Comparison of ENCODE assay signal across 1 cellular context in the genomic region with DNA sequence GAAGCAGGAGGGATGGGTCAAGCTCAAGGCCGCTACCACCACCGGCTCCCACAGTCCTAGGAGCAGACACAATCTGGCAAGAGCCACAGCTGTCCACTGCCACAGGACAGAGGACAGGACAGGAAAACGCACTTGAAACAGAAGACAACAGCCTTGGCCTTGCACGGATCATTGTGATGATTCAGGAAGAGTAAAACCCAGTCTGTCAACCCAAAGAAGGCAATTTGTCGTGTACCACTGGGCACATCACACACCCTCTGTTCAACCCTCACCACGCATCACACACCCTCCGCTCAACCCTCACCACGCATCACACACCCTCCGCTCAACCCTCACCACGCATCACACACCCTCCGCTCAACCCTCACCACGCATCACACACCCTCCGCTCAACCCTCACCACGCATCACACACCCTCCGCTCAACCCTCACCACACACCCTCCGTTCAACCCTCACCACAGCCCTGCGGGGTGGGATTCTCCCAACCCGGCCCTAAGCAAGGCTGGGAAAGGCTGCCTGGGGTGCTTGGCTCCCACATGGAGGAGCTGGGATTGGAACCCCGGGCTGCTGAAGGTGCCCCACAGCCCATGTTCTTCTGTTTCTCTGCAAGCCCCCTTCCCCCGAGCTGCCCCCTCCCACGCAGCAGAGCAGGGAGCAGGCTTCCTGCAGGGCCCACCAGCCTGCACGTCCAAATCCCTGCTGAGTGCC.
TF ChIP-seq lines count a peak whose summit lies in the region.

No MANE protein-coding gene starts in this region.

TF ChIP-seq in HepG2, 621 proteins besides CTCF, POLR2A, EP300 and RAD21:
- TF ChIP-seq CHCHD3 (CRISPR knock-in tag; IDR thresholded peaks at IDR 0.05) (no peak), AGO2 (optimal IDR thresholded peaks at IDR 0.05; ENCODE audit: low read depth, low read length) (peak; percentile 21), ZNF678 (CRISPR knock-in tag; IDR thresholded peaks at IDR 0.05) (no peak), SRY (CRISPR knock-in tag; IDR thresholded peaks at IDR 0.05) (no peak), FOXJ3 (CRISPR knock-in tag; IDR thresholded peaks at IDR 0.05; ENCODE audit: borderline replicate concordance) (no peak)
